In genomic region chr17:57675988-57676387, GRCh38 we compare ENCODE assay signal across 28 cellular contexts.
DNase-seq lines count a peak whose midpoint lies in the region; ATAC-seq, FAIRE-seq and TF ChIP-seq lines count a peak whose summit lies in the region.
"Had no signal": no experiment of that assay in that cellular context is flagged by ENCODE, and none has a peak within 500 bp of the region (broad histone marks: within the 10 kb centered on the region; RNA-seq: fewer than 3 reads in every experiment).

No MANE protein-coding gene starts in this region.

- no peak for TF ChIP-seq POLR2A in GM12878 (IDR thresholded peaks at IDR 0.05; ENCODE audit: low read depth, low read length)

- TF ChIP-seq CTCF in GM12878 (IDR thresholded peaks at IDR 0.05 in 2 of 3, conservative IDR thresholded peaks at IDR 0.05 in 1 of 3; ENCODE audit: control insufficient read depth in 2 of 3, extremely low read depth in 1 of 3, insufficient read depth in 1 of 3, low read depth in 3 of 3, low read length in 3 of 3), result no peak
- TF ChIP-seq CTCF in keratinocyte (optimal IDR thresholded peaks at IDR 0.05 in 1 of 3, IDR thresholded peaks at IDR 0.05 in 1 of 3, conservative IDR thresholded peaks at IDR 0.05 in 1 of 3; ENCODE audit: extremely low read depth in 1 of 3, insufficient read depth in 2 of 3, low read length in 3 of 3), result no peak

- FAIRE-seq in GM12878 (lab: Jason Lieb, UNC), result no peak
- no peak for FAIRE-seq in keratinocyte (lab: Jason Lieb, UNC)
- FAIRE-seq: endothelial cell of umbilical vein, islet of Langerhans, small intestine had no signal

- dilution Hi-C loops in keratinocyte (cut with MboI; ENCODE audit: extremely low pct_ligation_motif_present, low sequenced_read_pairs), result no loop called here

- RAD21 ChIA-PET in GM12878 (lab: Charles Lee; ENCODE audit: unreplicated experiment), result no interaction called here

- POLR2A ChIA-PET in GM12878 (lab: Charles Lee), result interaction anchor here (0.6 kb wide), 1 partner anchor 30 kb away, joined by 5 read pairs; no protein-coding TSS in a partner anchor

- H4K20me1 ChIP-seq in GM12878 (ENCODE audit: control insufficient read depth, insufficient read depth), result no peaks in the 10 kb centered on the region
- no peaks in the 10 kb centered on the region for H4K20me1 ChIP-seq in keratinocyte (ENCODE audit: control insufficient read depth, extremely low read depth, insufficient read depth, low read length)

- H3K27ac ChIP-seq in GM12878 (ENCODE audit: control insufficient read depth, insufficient read depth) (no peak overlapping the region), keratinocyte (ENCODE audit: control insufficient read depth, insufficient read depth, low read length) (no peak overlapping the region)
- H3K27ac ChIP-seq: GM23248, tibial nerve had no signal

- no peaks in the 10 kb centered on the region for H3K27me3 Mint-ChIP-seq in activated CD8-positive, alpha-beta memory T cell treated with anti-CD3 and anti-CD28 coated beads, Interleukin-2, amount 10 ng/mL, durations not matched to agents 7 days and 5 days
- H3K27me3 Mint-ChIP-seq: activated naive CD8-positive, alpha-beta T cell treated with anti-CD3 and anti-CD28 coated beads, Interleukin-2, amount 50 U/mL, for 24 hours; activated T-cell treated with anti-CD3 and anti-CD28 coated beads, Interleukin-2, amount 50 U/mL, for 24 hours; T-cell had no signal

- H3K9me1 ChIP-seq in keratinocyte (ENCODE audit: control insufficient read depth, extremely low read depth, insufficient read depth, low read length), result no peaks in the 10 kb centered on the region

- TF ChIP-seq RAD21 in GM12878 (IDR thresholded peaks at IDR 0.05; ENCODE audit: insufficient read depth, low read depth, low read length), result no peak

- intact Hi-C loops in GM12878 (cut with micrococcal nuclease; ENCODE audit: unreplicated experiment) (loop anchor here (10.0 kb wide), 2 partner anchors 221 to 541 kb away; no protein-coding TSS in a partner anchor), posterior cingulate gyrus (cut with DNase I) (no loop called here)

- TF ChIP-seq EP300 in GM12878 (IDR thresholded peaks at IDR 0.05; ENCODE audit: borderline replicate concordance in 1 of 2, control insufficient read depth in 1 of 2, low read depth in 2 of 2, low read length in 2 of 2), result no peak

- H3K4me2 ChIP-seq in GM12878 (ENCODE audit: control insufficient read depth, insufficient read depth) (no peak overlapping the region), keratinocyte (ENCODE audit: control insufficient read depth, extremely low read depth, insufficient read depth, low read depth, low read length) (no peak overlapping the region)

- H3K9ac ChIP-seq in GM12878 (ENCODE audit: control insufficient read depth, insufficient read depth, low read length) (no peak overlapping the region), keratinocyte (ENCODE audit: control insufficient read depth, extremely low read depth, insufficient read depth, low read length) (no peak overlapping the region)
- H3K9ac ChIP-seq: GM23248 had no signal

- H3K27me3 ChIP-seq in GM12878 (replicated peaks in 1 of 2; ENCODE audit: control insufficient read depth in 2 of 2, insufficient read depth in 2 of 2, low read length in 1 of 2), result no peaks in the 10 kb centered on the region
- H3K27me3 ChIP-seq in keratinocyte (ENCODE audit: control insufficient read depth, extremely low read depth, insufficient read depth, low read length), result no peaks in the 10 kb centered on the region
- H3K27me3 ChIP-seq: dorsolateral prefrontal cortex, tibial nerve had no signal

- no peak overlapping the region for H2AFZ ChIP-seq in GM12878 (ENCODE audit: control insufficient read depth, low read depth, low read length)
- peak overlapping the region; percentile 12 for H2AFZ ChIP-seq in keratinocyte (ENCODE audit: control insufficient read depth, low read length)
- H2AFZ ChIP-seq: GM23248 had no signal

- no TSS peak for BruUV-seq in GM12878 (replicated peaks; lab: Mats Ljungman, UMichigan)

- peak; percentile 26 for DNase-seq in activated CD8-positive, alpha-beta memory T cell treated with anti-CD3 and anti-CD28 coated beads, Interleukin-2, amount 50 U/mL, for 48 hours
- DNase-seq in activated CD8-positive, alpha-beta memory T cell treated with anti-CD3 and anti-CD28 coated beads, Interleukin-2, amount 10 ng/mL, durations not matched to agents 7 days and 5 days, result no peak
- DNase-seq in GM12878 (ENCODE audit: low read depth, low spot score) (no peak), keratinocyte (ENCODE audit: low read depth, low spot score) (peak; percentile 30), ureter (ENCODE audit: low spot score) (peak; percentile 29), posterior cingulate gyrus (no peak), OCI-M1 (lab: John Stamatoyannopoulos, UW) (no peak)
- DNase-seq: activated CD4-positive, alpha-beta T cell treated with anti-CD3 and anti-CD28 coated beads, Interleukin-2, amount 50 U/mL, for 48 hours; activated gamma-delta T cell; activated naive CD8-positive, alpha-beta T cell treated with anti-CD3 and anti-CD28 coated beads, Interleukin-2, amount 50 U/mL, for 24 hours; activated T-cell treated with anti-CD3 and anti-CD28 coated beads, Interleukin-2, amount 50 U/mL, for 24 hours; dorsolateral prefrontal cortex; GF-D8; GM23248; IMR-90; natural killer cell; NCI-H1092 treated with DMSO at 0.1 percent for 48 hours; NCI-H1930; NCI-H748 treated with DMSO at 0.1 percent for 48 hours; retina; small intestine; stimulated activated CD4-positive, alpha-beta T cell treated with anti-CD3 and anti-CD28 coated beads, Interleukin-1b, Interleukin-23, amount 100 ng/mL, for 48 hours had no signal

- no peak for ATAC-seq in activated CD8-positive, alpha-beta memory T cell treated with anti-CD3 and anti-CD28 coated beads, Interleukin-2, amount 10 ng/mL, durations not matched to agents 7 days and 5 days
- ATAC-seq in GM12878, result no peak
- no peak for ATAC-seq in GM19467 (IDR thresholded peaks at IDR 0.05; ENCODE audit: unreplicated experiment)
- ATAC-seq: activated CD4-positive, CD25-positive, alpha-beta regulatory T cell treated with anti-CD3 and anti-CD28 coated beads, Interleukin-2, amount 50 U/mL, for 24 hours; activated naive CD8-positive, alpha-beta T cell treated with anti-CD3 and anti-CD28 coated beads, Interleukin-2, amount 50 U/mL, for 24 hours; natural killer cell; T-cell had no signal

- H3K27ac Mint-ChIP-seq in activated CD8-positive, alpha-beta memory T cell treated with anti-CD3 and anti-CD28 coated beads, Interleukin-2, amount 10 ng/mL, durations not matched to agents 7 days and 5 days, result no peak overlapping the region
- H3K27ac Mint-ChIP-seq: activated T-cell treated with anti-CD3 and anti-CD28 coated beads, Interleukin-2, amount 50 U/mL, for 24 hours; natural killer cell; T-cell had no signal

- 91% methylated on average over 15 of the region's 15 CpGs for WGBS in GM12878 (ENCODE audit: insufficient coverage, insufficient replicate concordance, low lambda C conversion rate, missing lambda C conversion rate)

- H3K4me3 ChIP-seq in GM12878 (no peak overlapping the region), keratinocyte (ENCODE audit: control insufficient read depth in 2 of 3, extremely low read depth in 1 of 3, insufficient read depth in 2 of 3, low read depth in 1 of 3, low read length in 3 of 3) (no peak overlapping the region)
- H3K4me3 ChIP-seq: dorsolateral prefrontal cortex, GM23248, tibial nerve had no signal

- in situ Hi-C loops in GM12878 (cut with MboI), result no loop called here

- SMC1A ChIA-PET in GM12878 (lab: Charles Lee; ENCODE audit: uncharacterized antibody, unreplicated experiment), result interaction anchor here (6.3 kb wide), 1 partner anchor 433 kb away, joined by 57 read pairs; no protein-coding TSS in a partner anchor

- H3K36me3 ChIP-seq in GM12878 (ENCODE audit: control insufficient read depth in 2 of 2, insufficient read depth in 2 of 2, low read length in 1 of 2) (peaks cover 4 to 12% of the 10 kb centered on the region in 2 experiments), keratinocyte (ENCODE audit: control insufficient read depth in 2 of 2, extremely low read depth in 1 of 2, insufficient read depth in 2 of 2, low read length in 2 of 2) (no peaks in the 10 kb centered on the region)

- H3K9me3 Mint-ChIP-seq in activated CD8-positive, alpha-beta memory T cell treated with anti-CD3 and anti-CD28 coated beads, Interleukin-2, amount 10 ng/mL, durations not matched to agents 7 days and 5 days (ENCODE audit: low read depth), result no peaks in the 10 kb centered on the region
- H3K9me3 Mint-ChIP-seq: activated naive CD8-positive, alpha-beta T cell treated with anti-CD3 and anti-CD28 coated beads, Interleukin-2, amount 50 U/mL, for 24 hours; activated T-cell treated with anti-CD3 and anti-CD28 coated beads, Interleukin-2, amount 50 U/mL, for 24 hours; natural killer cell; T-cell had no signal

- peaks cover 28% of the 10 kb centered on the region for H3K4me1 Mint-ChIP-seq in activated CD8-positive, alpha-beta memory T cell treated with anti-CD3 and anti-CD28 coated beads, Interleukin-2, amount 10 ng/mL, durations not matched to agents 7 days and 5 days

- H3K9me3 ChIP-seq in GM12878 (replicated peaks; ENCODE audit: control insufficient read depth, insufficient read depth, low read length) (no peaks in the 10 kb centered on the region), keratinocyte (ENCODE audit: control insufficient read depth, low read depth, low read length) (no peaks in the 10 kb centered on the region)
- H3K9me3 ChIP-seq: tibial nerve had no signal

- CTCF ChIA-PET in activated CD8-positive, alpha-beta memory T cell treated with anti-CD3 and anti-CD28 coated beads, Interleukin-2, amount 10 ng/mL, durations not matched to agents 7 days and 5 days (lab: Charles Lee), result interaction anchor here (1.1 to 3.0 kb wide), 2 partner anchors 78 to 433 kb away, joined by 4 to 13 read pairs; no protein-coding TSS in a partner anchor
- CTCF ChIA-PET in GM12878 (lab: Yijun Ruan, JAX), result interaction anchor here (0.7 to 2.9 kb wide), 3 partner anchors 54 to 432 kb away, joined by 3 to 21 read pairs (median 3); no protein-coding TSS in a partner anchor

- H3K4me3 Mint-ChIP-seq in activated CD8-positive, alpha-beta memory T cell treated with anti-CD3 and anti-CD28 coated beads, Interleukin-2, amount 10 ng/mL, durations not matched to agents 7 days and 5 days, result no peak overlapping the region
- H3K4me3 Mint-ChIP-seq: activated naive CD8-positive, alpha-beta T cell treated with anti-CD3 and anti-CD28 coated beads, Interleukin-2, amount 50 U/mL, for 24 hours; activated T-cell treated with anti-CD3 and anti-CD28 coated beads, Interleukin-2, amount 50 U/mL, for 24 hours; natural killer cell; T-cell had no signal

- peaks cover 3% of the 10 kb centered on the region for H3K36me3 Mint-ChIP-seq in activated CD8-positive, alpha-beta memory T cell treated with anti-CD3 and anti-CD28 coated beads, Interleukin-2, amount 10 ng/mL, durations not matched to agents 7 days and 5 days
- H3K36me3 Mint-ChIP-seq: natural killer cell had no signal

- H3K79me2 ChIP-seq in GM12878 (ENCODE audit: control insufficient read depth, insufficient read depth, low read length) (no peaks in the 10 kb centered on the region), keratinocyte (ENCODE audit: control insufficient read depth, insufficient read depth, low read length) (no peaks in the 10 kb centered on the region)

- H3K4me1 ChIP-seq in GM12878 (ENCODE audit: control insufficient read depth, insufficient read depth, low read length) (peaks cover 4% of the 10 kb centered on the region; the same call in 1 of the 2 replicates), keratinocyte (ENCODE audit: control insufficient read depth, extremely low read depth, insufficient read depth, low read length) (peaks cover 31% of the 10 kb centered on the region)

Comparison
In these comparisons a context has a peak if more than half of its experiments do, and no peak if none do; other contexts are left out.
1. DNase-seq: peak in activated CD8-positive, alpha-beta memory T cell treated with anti-CD3 and anti-CD28 coated beads, Interleukin-2, amount 50 U/mL, for 48 hours (single experiment), keratinocyte (single experiment) and ureter (single experiment); none in activated CD8-positive, alpha-beta memory T cell treated with anti-CD3 and anti-CD28 coated beads, Interleukin-2, amount 10 ng/mL, durations not matched to agents 7 days and 5 days (single experiment), GM12878 (single experiment), posterior cingulate gyrus (0 of 10) and OCI-M1 (single experiment).